ENCODE assay signal across 14 cellular contexts in the genomic region with DNA sequence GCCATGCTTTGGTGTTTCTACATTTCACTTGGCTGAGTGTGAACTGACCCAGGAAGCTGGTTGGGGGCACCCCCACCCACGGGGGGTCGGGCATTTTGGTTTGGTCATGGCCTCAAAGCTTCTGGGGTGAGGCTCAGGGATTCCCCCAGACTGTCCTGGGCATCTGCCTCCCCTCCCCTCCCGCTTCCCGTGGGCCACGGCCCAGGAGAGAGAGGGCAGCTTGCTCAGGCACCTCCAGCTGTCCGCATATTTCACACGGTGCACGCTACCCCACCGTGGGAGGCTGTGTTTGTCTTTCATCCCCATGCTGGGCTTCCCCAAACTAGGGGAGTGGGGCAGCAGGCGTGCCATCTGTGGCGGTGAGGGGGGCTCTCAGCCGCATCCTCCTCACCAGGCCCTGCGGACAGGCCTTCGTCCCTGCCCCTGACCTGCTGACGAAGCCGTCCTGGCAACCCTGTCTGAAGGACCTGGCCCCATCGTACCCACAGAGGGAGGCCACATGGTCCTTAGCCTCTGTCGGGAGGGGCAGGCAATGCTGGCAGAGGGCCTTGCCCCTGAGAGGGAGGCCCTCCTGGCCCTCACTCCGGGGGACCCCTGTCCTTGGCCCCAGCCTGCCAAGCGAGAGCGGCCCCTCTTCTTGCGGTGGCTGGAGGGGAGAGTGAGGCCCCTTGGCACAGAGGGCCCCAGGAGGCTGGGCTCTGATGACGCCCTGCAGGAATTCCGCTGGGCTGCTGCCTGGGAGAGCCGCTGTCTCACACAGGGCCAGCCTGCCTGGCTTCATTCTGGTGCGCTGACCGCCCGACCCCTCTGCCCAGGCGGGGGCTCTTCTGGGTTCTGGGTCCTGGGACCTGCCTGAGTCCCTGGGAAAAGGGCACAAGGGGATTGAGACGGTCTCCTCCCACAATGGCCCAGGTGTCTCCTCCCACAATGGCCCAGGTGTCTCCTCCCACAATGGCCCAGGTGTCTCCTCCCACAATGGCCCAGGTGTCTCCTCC. TPM values are rescaled to one million over a fixed set of nuclear protein-coding genes. Genes with fewer than 3 reads are reported as not detected.
DNase-seq lines count a peak whose midpoint lies in the region; ATAC-seq, FAIRE-seq and TF ChIP-seq lines count a peak whose summit lies in the region.
"Had no signal": no experiment of that assay in that cellular context is flagged by ENCODE, and none has a peak within 500 bp of the region (broad histone marks: within the 10 kb centered on the region; RNA-seq: fewer than 3 reads in every experiment).

No MANE protein-coding gene starts in this region.

- H2AK5ac ChIP-seq in H9 (ENCODE audit: insufficient read length, low read length) (no peak overlapping the region), mesendoderm (ENCODE audit: low read length) (no peak overlapping the region)

- H3K36me3 Mint-ChIP-seq in Caco-2 (ENCODE audit: insufficient read depth, unreplicated experiment) (no peaks in the 10 kb centered on the region), H9 (ENCODE audit: insufficient read depth in 1 of 3, low read depth in 3 of 3) (no peaks in the 10 kb centered on the region; a peak in 1 of 7 replicates)
- H3K36me3 Mint-ChIP-seq: brain; CD4-positive, CD25-positive, alpha-beta regulatory T cell; naive thymus-derived CD4-positive, alpha-beta T cell had no signal

- H3K27ac ChIP-seq in H9 (ENCODE audit: insufficient read length, low read depth, low read length): no peak overlapping the region
- no peak overlapping the region for H3K27ac ChIP-seq in mesendoderm (ENCODE audit: low read depth, low read length)
- H3K27ac ChIP-seq in osteoblast (ENCODE audit: low read depth, low read length): no peak overlapping the region

- H3K9ac ChIP-seq in H9 (ENCODE audit: extremely low read depth, insufficient read length, low read length) (no peak overlapping the region), mesendoderm (ENCODE audit: low read length) (no peak overlapping the region)

- H3K27ac Mint-ChIP-seq in Caco-2 (ENCODE audit: unreplicated experiment) (no peak overlapping the region), H9 (no peak overlapping the region)
- H3K27ac Mint-ChIP-seq: naive thymus-derived CD4-positive, alpha-beta T cell had no signal

- H3K4me1 Mint-ChIP-seq in Caco-2 (ENCODE audit: low read depth, unreplicated experiment) (peaks cover 10% of the 10 kb centered on the region), H9 (peaks cover 36 to 61% of the 10 kb centered on the region in 2 experiments)

- H3K9me3 Mint-ChIP-seq in Caco-2 (ENCODE audit: unreplicated experiment) (no peaks in the 10 kb centered on the region), H9 (no peaks in the 10 kb centered on the region; a peak in 1 of 5 replicates)
- H3K9me3 Mint-ChIP-seq: activated T-cell treated with anti-CD3 and anti-CD28 coated beads, Interleukin-2, amount 50 U/mL, for 4 hours; CD4-positive, CD25-positive, alpha-beta regulatory T cell; naive thymus-derived CD4-positive, alpha-beta T cell had no signal

- H3K79me1 ChIP-seq in H9 (ENCODE audit: insufficient read depth, low read depth, low read length, poor library complexity, severe bottlenecking) (no peaks in the 10 kb centered on the region), mesendoderm (ENCODE audit: low read length) (no peaks in the 10 kb centered on the region)

- H3K4me1 ChIP-seq in Caco-2: peaks cover 7% of the 10 kb centered on the region
- H3K4me1 ChIP-seq in H9 (ENCODE audit: insufficient read depth, low read length): no peaks in the 10 kb centered on the region
- H3K4me1 ChIP-seq in mesendoderm (ENCODE audit: control insufficient read depth, low read depth, low read length): no peaks in the 10 kb centered on the region
- no peaks in the 10 kb centered on the region for H3K4me1 ChIP-seq in osteoblast (ENCODE audit: insufficient read depth, low read length)

- H3K4me3 Mint-ChIP-seq in Caco-2 (ENCODE audit: unreplicated experiment) (no peak overlapping the region), H9 (no peak overlapping the region)
- H3K4me3 Mint-ChIP-seq: brain; CD4-positive, CD25-positive, alpha-beta regulatory T cell; naive thymus-derived CD4-positive, alpha-beta T cell had no signal

- ATAC-seq in GM21381 (IDR thresholded peaks at IDR 0.05; ENCODE audit: unreplicated experiment): no peak
- no peak for ATAC-seq in HG02885 (IDR thresholded peaks at IDR 0.05; ENCODE audit: poor library complexity, unreplicated experiment)
- ATAC-seq: activated T-cell treated with anti-CD3 and anti-CD28 coated beads, Interleukin-2, amount 50 U/mL, for 4 hours had no signal

- H3K27me3 Mint-ChIP-seq in Caco-2 (ENCODE audit: insufficient read depth, unreplicated experiment) (no peaks in the 10 kb centered on the region), H9 (ENCODE audit: low read depth) (peaks cover 24% of the 10 kb centered on the region)

- POLR2A ChIA-PET in Caco-2 (lab: Charles Lee): no interaction called here

- H3K4me3 ChIP-seq in Caco-2 (ENCODE audit: low read depth, low read length): no peak overlapping the region
- peak overlapping the region; percentile 13 for H3K4me3 ChIP-seq in bronchial epithelial cell (ENCODE audit: low read depth, low read length)
- H3K4me3 ChIP-seq in mesendoderm (ENCODE audit: low read length): no peak overlapping the region
- H3K4me3 ChIP-seq in osteoblast (ENCODE audit: insufficient read depth, low read length): no peak overlapping the region

- H3K36me3 ChIP-seq in Caco-2 (ENCODE audit: control insufficient read depth, insufficient read depth, low read length) (no peaks in the 10 kb centered on the region), bronchial epithelial cell (ENCODE audit: control insufficient read depth, insufficient read depth, low read length) (no peaks in the 10 kb centered on the region), mesendoderm (ENCODE audit: control insufficient read depth, insufficient read depth, low read length) (no peaks in the 10 kb centered on the region), osteoblast (ENCODE audit: insufficient read depth, low read length) (no peaks in the 10 kb centered on the region)

- H3K23me2 ChIP-seq in H9 (ENCODE audit: insufficient read length, low read depth, low read length, poor library complexity, severe bottlenecking): no peaks in the 10 kb centered on the region

- H2BK12ac ChIP-seq in H9 (ENCODE audit: insufficient read length, low read depth, low read length): no peak overlapping the region

- H3K4ac ChIP-seq in H9 (ENCODE audit: low read depth, low read length) (no peak overlapping the region), mesendoderm (ENCODE audit: low read depth, low read length) (no peak overlapping the region)

- no peak overlapping the region; the same call in 1 of the 2 replicates for H2BK15ac ChIP-seq in H9 (ENCODE audit: low read depth, low read length)
- no peak overlapping the region for H2BK15ac ChIP-seq in mesendoderm (replicated peaks; ENCODE audit: low read depth)

- H3K56ac ChIP-seq in H9 (ENCODE audit: insufficient read length, low read depth, low read length) (no peak overlapping the region), mesendoderm (ENCODE audit: low read length) (peak overlapping the region; percentile 11)

- no peaks in the 10 kb centered on the region for H4K20me1 ChIP-seq in H9 (ENCODE audit: control insufficient read depth, insufficient read depth, insufficient read length)
- no peaks in the 10 kb centered on the region for H4K20me1 ChIP-seq in osteoblast (ENCODE audit: insufficient read depth, low read length)

- H3K23ac ChIP-seq in H9 (ENCODE audit: insufficient read length, low read depth, low read length): no peak overlapping the region
- H3K23ac ChIP-seq in mesendoderm (ENCODE audit: low read length): no peak overlapping the region

- no peak overlapping the region for H3K4me2 ChIP-seq in H9 (ENCODE audit: insufficient read depth, insufficient read length, low read length)
- H3K4me2 ChIP-seq in mesendoderm (ENCODE audit: low read length): no peak overlapping the region
- H3K4me2 ChIP-seq in osteoblast (ENCODE audit: insufficient read depth, low read length): no peak overlapping the region

- H2BK20ac ChIP-seq in H9 (ENCODE audit: low read depth, low read length, poor library complexity, severe bottlenecking): no peak overlapping the region

- no peak overlapping the region for H2BK120ac ChIP-seq in H9 (ENCODE audit: low read depth, low read length, poor library complexity, severe bottlenecking)
- no peak overlapping the region for H2BK120ac ChIP-seq in mesendoderm (ENCODE audit: low read depth, low read length)

- TF ChIP-seq CTCF in Caco-2 (IDR thresholded peaks at IDR 0.05; ENCODE audit: insufficient read depth in 1 of 2, low read depth in 1 of 2, low read length in 1 of 2, severe bottlenecking in 1 of 2, unreplicated experiment in 1 of 2) (no peak), H9 (conservative IDR thresholded peaks at IDR 0.05) (no peak), bronchial epithelial cell (IDR thresholded peaks at IDR 0.05; ENCODE audit: insufficient read depth, low read length, severe bottlenecking) (no peak), osteoblast (IDR thresholded peaks at IDR 0.05; ENCODE audit: extremely low read depth, low read depth, low read length) (no peak)

- peak; percentile 32 to 52 for DNase-seq in Caco-2
- DNase-seq in H9: peak; percentile 76
- DNase-seq in bronchial epithelial cell (ENCODE audit: low read depth): no peak
- DNase-seq in mesendoderm: peak; percentile 58
- no peak for DNase-seq in NCI-H2196 (lab: John Stamatoyannopoulos, UW; ENCODE audit: unreplicated experiment)
- DNase-seq in osteoblast (ENCODE audit: insufficient read length, low spot score, missing footprints): no peak
- DNase-seq: activated T-cell treated with anti-CD3 and anti-CD28 coated beads, Interleukin-2, amount 50 U/mL, for 4 hours; CD4-positive, CD25-positive, alpha-beta regulatory T cell; naive thymus-derived CD4-positive, alpha-beta T cell; NCI-H510A had no signal

- intact Hi-C loops in Caco-2 (cut with micrococcal nuclease; ENCODE audit: unreplicated experiment): no loop called here

- H4K5ac ChIP-seq in H9 (ENCODE audit: insufficient read length, low read depth, low read length): no peak overlapping the region
- H4K5ac ChIP-seq in mesendoderm (ENCODE audit: low read length): no peak overlapping the region

- H4K8ac ChIP-seq in H9 (replicated peaks; ENCODE audit: insufficient read length, low read depth, low read length) (no peak overlapping the region), mesendoderm (ENCODE audit: low read depth, low read length) (no peak overlapping the region)

- H3K79me2 ChIP-seq in H9 (ENCODE audit: insufficient read depth, low read length) (no peaks in the 10 kb centered on the region), mesendoderm (ENCODE audit: control insufficient read depth, insufficient read depth, low read length) (no peaks in the 10 kb centered on the region), osteoblast (ENCODE audit: insufficient read depth, low read length) (no peaks in the 10 kb centered on the region)

- WGBS in H9 (ENCODE audit: extremely low coverage, insufficient read length, low lambda C conversion rate): no CpG with 5 or more reads among the region's 30 CpGs
- WGBS in mesendoderm (ENCODE audit: extremely low coverage, insufficient coverage, low lambda C conversion rate): no CpG with 5 or more reads among the region's 30 CpGs

- H3K9me3 ChIP-seq in Caco-2: no peaks in the 10 kb centered on the region
- no peaks in the 10 kb centered on the region for H3K9me3 ChIP-seq in H9 (ENCODE audit: control insufficient read depth, low read depth, low read length)
- H3K9me3 ChIP-seq in osteoblast (ENCODE audit: low read depth, low read length): no peaks in the 10 kb centered on the region

- H3K27me3 ChIP-seq in Caco-2 (replicated peaks; ENCODE audit: control insufficient read depth, insufficient read depth, low read length): no peaks in the 10 kb centered on the region
- H3K27me3 ChIP-seq in H9 (ENCODE audit: insufficient read depth, low read length): no peaks in the 10 kb centered on the region
- no peaks in the 10 kb centered on the region for H3K27me3 ChIP-seq in bronchial epithelial cell (ENCODE audit: control insufficient read depth, insufficient read depth, low read length)
- no peaks in the 10 kb centered on the region for H3K27me3 ChIP-seq in mesendoderm (ENCODE audit: insufficient read depth, low read length, poor library complexity)
- no peaks in the 10 kb centered on the region for H3K27me3 ChIP-seq in osteoblast (ENCODE audit: insufficient read depth, low read length)

- no peak overlapping the region for H3K14ac ChIP-seq in H9 (ENCODE audit: insufficient read depth, low read length)

- BruUV-seq in Caco-2 (replicated peaks; lab: Mats Ljungman, UMichigan): no TSS peak

- CTCF ChIA-PET in Caco-2 (lab: Charles Lee): no interaction called here

- H3K18ac ChIP-seq in H9 (ENCODE audit: insufficient read length, low read depth, low read length): peak overlapping the region; percentile 7
- H3K18ac ChIP-seq in mesendoderm (ENCODE audit: low read length): no peak overlapping the region

- no peak overlapping the region for H3T11ph ChIP-seq in H9 (ENCODE audit: low read length)

- H2AFZ ChIP-seq in H9 (ENCODE audit: low read length) (no peak overlapping the region), osteoblast (ENCODE audit: low read length) (no peak overlapping the region)

- no peak overlapping the region for H4K91ac ChIP-seq in H9 (ENCODE audit: insufficient read length, low read depth, low read length)

- FAIRE-seq in bronchial epithelial cell (lab: Jason Lieb, UNC): no peak

- H2BK5ac ChIP-seq in H9 (ENCODE audit: insufficient read length, low read length) (no peak overlapping the region), mesendoderm (ENCODE audit: low read length) (no peak overlapping the region)

RNA-seq across cellular contexts. Expression of a gene that starts 22.1 kb away (rescaled TPM):
- 11.7 and 11.9 TPM in 2 replicates for total RNA-seq in Caco-2 (2022)
- total RNA-seq in H9 (2021): 4.7 and 4.9 TPM in 2 replicates
- total RNA-seq in bronchial epithelial cell: under 0.01 and 0.13 TPM in 2 replicates
- polyA plus RNA-seq in mesendoderm (2013, experiment 1 of 2): 0.73 TPM
- polyA plus RNA-seq in mesendoderm (2013, experiment 2 of 2): 0.73 TPM
- not detected in 2 replicates for total RNA-seq in osteoblast
- total RNA-seq: CD4-positive, CD25-positive, alpha-beta regulatory T cell; epithelial cell of proximal tubule had no signal

RNA-seq across cellular contexts. Expression of a gene that starts 24.5 kb away (rescaled TPM):
- total RNA-seq in Caco-2 (2022) (25.1 and 31.6 TPM in 2 replicates), H9 (2021) (28.4 and 33.8 TPM in 2 replicates), bronchial epithelial cell (21.3 and 22.1 TPM in 2 replicates), osteoblast (9.8 and 12.4 TPM in 2 replicates)
- polyA plus RNA-seq in mesendoderm (2013, experiment 1 of 2): 13.8 TPM
- polyA plus RNA-seq in mesendoderm (2013, experiment 2 of 2): 13.7 TPM

RNA-seq across cellular contexts. Expression of a gene that starts 49.6 kb away (rescaled TPM):
- 39.0 and 43.9 TPM in 2 replicates for total RNA-seq in Caco-2 (2022)
- total RNA-seq in H9 (2021): 24.0 and 24.7 TPM in 2 replicates
- 31.5 and 33.4 TPM in 2 replicates for total RNA-seq in bronchial epithelial cell
- 13.7 TPM for polyA plus RNA-seq in mesendoderm (2013, experiment 1 of 2)
- 13.4 TPM for polyA plus RNA-seq in mesendoderm (2013, experiment 2 of 2)
- 30.9 and 35.8 TPM in 2 replicates for total RNA-seq in osteoblast

Comparison
In these comparisons a context has a peak if more than half of its experiments do, and no peak if none do; other contexts are left out.
1. DNase-seq: peak in Caco-2 (2 of 2), H9 (single experiment) and mesendoderm (single experiment); none in bronchial epithelial cell (single experiment), NCI-H2196 (single experiment) and osteoblast (single experiment).